Comparison of ENCODE assay signal across 2 cellular contexts in the genomic region with DNA sequence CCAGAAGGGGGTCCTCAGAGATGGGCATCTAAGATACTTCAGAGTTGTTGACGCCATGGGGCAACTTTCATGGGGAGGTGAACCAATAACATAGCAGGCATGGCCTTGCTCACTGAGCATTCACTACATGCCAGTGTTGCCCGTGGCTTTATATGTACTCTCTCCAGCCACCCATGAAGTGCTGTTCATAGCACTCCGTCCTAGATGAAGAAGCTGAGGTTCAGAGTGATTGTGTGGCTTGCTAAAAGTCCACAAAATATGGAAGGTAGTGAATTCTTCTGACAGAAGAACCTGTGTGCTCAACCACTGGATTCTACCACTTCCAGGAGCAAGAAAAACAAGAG.
TF ChIP-seq lines count a peak whose summit lies in the region.

No MANE protein-coding gene starts in this region.

TF ChIP-seq in A549, 52 proteins besides CTCF, POLR2A, EP300 and RAD21:
- TF ChIP-seq CHD4 (IDR thresholded peaks at IDR 0.05; ENCODE audit: borderline replicate concordance), result no peak
- no peak for TF ChIP-seq KDM1A (IDR thresholded peaks at IDR 0.05; ENCODE audit: low read depth)
- TF ChIP-seq HOXB13 (CRISPR knock-in tag; IDR thresholded peaks at IDR 0.05; ENCODE audit: low read depth), result no peak
- no peak for TF ChIP-seq RARB (CRISPR knock-in tag; IDR thresholded peaks at IDR 0.05)
- TF ChIP-seq CHD2 (IDR thresholded peaks at IDR 0.05; ENCODE audit: low read length, partially characterized antibody), result no peak
- no peak for TF ChIP-seq ZC3H11A (IDR thresholded peaks at IDR 0.05)
- no peak for TF ChIP-seq CBX8 (IDR thresholded peaks at IDR 0.05)
- TF ChIP-seq GATA3 (IDR thresholded peaks at IDR 0.05; ENCODE audit: borderline replicate concordance), result no peak
- TF ChIP-seq ZNF302 (CRISPR knock-in tag; IDR thresholded peaks at IDR 0.05), result no peak
- no peak for TF ChIP-seq HEYL (CRISPR knock-in tag; IDR thresholded peaks at IDR 0.05)
- TF ChIP-seq HOXA7 (CRISPR knock-in tag; IDR thresholded peaks at IDR 0.05), result no peak
- no peak for TF ChIP-seq RFX5 (IDR thresholded peaks at IDR 0.05)
- TF ChIP-seq POLR2AphosphoS2 (conservative IDR thresholded peaks at IDR 0.05; ENCODE audit: low read length), result no peak
- TF ChIP-seq SMC3 (IDR thresholded peaks at IDR 0.05), result no peak

TF ChIP-seq in HepG2, 621 proteins besides CTCF, POLR2A, EP300 and RAD21:
- TF ChIP-seq ZNF646 (CRISPR knock-in tag; IDR thresholded peaks at IDR 0.05), result no peak
- no peak for TF ChIP-seq ZNF841 (CRISPR knock-in tag; IDR thresholded peaks at IDR 0.05; ENCODE audit: borderline replicate concordance)
- no peak for TF ChIP-seq ZNF768 (CRISPR knock-in tag; IDR thresholded peaks at IDR 0.05)
- no peak for TF ChIP-seq SMAD3 (CRISPR knock-in tag; IDR thresholded peaks at IDR 0.05)
